In genomic region chr10:70175516-70175915, GRCh38 we compare ENCODE assay signal across 27 cellular contexts.
"Had no signal": no experiment of that assay in that cellular context is flagged by ENCODE, and none has a peak within 500 bp of the region (broad histone marks: within the 10 kb centered on the region; RNA-seq: fewer than 3 reads in every experiment).

No MANE protein-coding gene starts in this region.

- H3K27me3 Mint-ChIP-seq: central memory CD8-positive, alpha-beta T cell had no signal

- H3K4me3 Mint-ChIP-seq: activated CD4-positive, alpha-beta memory T cell treated with anti-CD3 and anti-CD28 coated beads, Interleukin-2, amount 10 ng/mL, durations not matched to agents 7 days and 5 days; activated CD4-positive, alpha-beta T cell treated with anti-CD3 and anti-CD28 coated beads, Interleukin-2, amount 10 ng/mL, durations not matched to agents 7 days and 5 days; activated naive CD8-positive, alpha-beta T cell treated with anti-CD3 and anti-CD28 coated beads, Interleukin-2, amount 50 U/mL, for 24 hours; activated T-helper 1 cell treated with anti-CD3 and anti-CD28 coated beads, Interleukin-12 subunit alpha, Interleukin-12 subunit beta, Interleukin-2, Interleukin-4 antibody, amounts not matched to agents 30 ng/mL and 10 ng/mL and 1 ng/mL, durations not matched to agents 14 hours and 24 hours and 36 hours; brain; central memory CD8-positive, alpha-beta T cell had no signal

- H3K4me3 ChIP-seq: SK-N-MC had no signal

- ATAC-seq: activated naive CD4-positive, alpha-beta T cell treated with anti-CD3 and anti-CD28 coated beads, Interleukin-2, amount 50 U/mL, for 72 hours; activated naive CD8-positive, alpha-beta T cell treated with anti-CD3 and anti-CD28 coated beads, Interleukin-2, amount 50 U/mL, for 24 hours; Panc1; Right ventricle myocardium inferior had no signal

- DNase-seq: activated CD4-positive, alpha-beta memory T cell treated with anti-CD3 and anti-CD28 coated beads, Interleukin-2, amount 10 ng/mL, durations not matched to agents 7 days and 5 days; activated CD4-positive, alpha-beta T cell treated with anti-CD3 and anti-CD28 coated beads, Interleukin-2, amount 10 ng/mL, durations not matched to agents 7 days and 5 days; activated CD4-positive, CD25-positive, alpha-beta regulatory T cell; activated CD8-positive, alpha-beta memory T cell treated with anti-CD3 and anti-CD28 coated beads, Interleukin-2, amount 50 U/mL, for 48 hours; activated effector memory CD4-positive, alpha-beta T cell treated with anti-CD3 and anti-CD28 coated beads, Interleukin-2, amount 50 U/mL, for 16 hours; activated naive CD4-positive, alpha-beta T cell treated with Interleukin-2 at 50 U/mL for 16 hours; activated naive CD8-positive, alpha-beta T cell treated with anti-CD3 and anti-CD28 coated beads, Interleukin-2, amount 50 U/mL, for 24 hours; activated T-cell treated with anti-CD3 and anti-CD28 coated beads, Interleukin-2, amount 50 U/mL, for 1 hour; amniotic stem cell; NCI-H1092; NCI-H1417; NCI-H1930; NCI-H2171; NCI-H2227 treated with DMSO at 0.1 percent for 48 hours; NCI-H526; NCI-H82; OCI-M1; RPMI8226; T-helper 1 cell had no signal

- H3K9me3 Mint-ChIP-seq: activated CD4-positive, alpha-beta memory T cell treated with anti-CD3 and anti-CD28 coated beads, Interleukin-2, amount 10 ng/mL, durations not matched to agents 7 days and 5 days; central memory CD8-positive, alpha-beta T cell had no signal

- H3K27ac Mint-ChIP-seq: activated naive CD8-positive, alpha-beta T cell treated with anti-CD3 and anti-CD28 coated beads, Interleukin-2, amount 50 U/mL, for 24 hours; activated T-helper 1 cell treated with anti-CD3 and anti-CD28 coated beads, Interleukin-12 subunit alpha, Interleukin-12 subunit beta, Interleukin-2, Interleukin-4 antibody, amounts not matched to agents 30 ng/mL and 10 ng/mL and 1 ng/mL, durations not matched to agents 14 hours and 24 hours and 36 hours; brain had no signal

- H3K27ac ChIP-seq: KMS-11, SK-N-MC had no signal

- H3K36me3 Mint-ChIP-seq: activated naive CD4-positive, alpha-beta T cell treated with anti-CD3 and anti-CD28 coated beads, Interleukin-2, amount 50 U/mL, for 72 hours; brain had no signal
